8 cellular contexts compared by ENCODE assay signal in the genomic region with DNA sequence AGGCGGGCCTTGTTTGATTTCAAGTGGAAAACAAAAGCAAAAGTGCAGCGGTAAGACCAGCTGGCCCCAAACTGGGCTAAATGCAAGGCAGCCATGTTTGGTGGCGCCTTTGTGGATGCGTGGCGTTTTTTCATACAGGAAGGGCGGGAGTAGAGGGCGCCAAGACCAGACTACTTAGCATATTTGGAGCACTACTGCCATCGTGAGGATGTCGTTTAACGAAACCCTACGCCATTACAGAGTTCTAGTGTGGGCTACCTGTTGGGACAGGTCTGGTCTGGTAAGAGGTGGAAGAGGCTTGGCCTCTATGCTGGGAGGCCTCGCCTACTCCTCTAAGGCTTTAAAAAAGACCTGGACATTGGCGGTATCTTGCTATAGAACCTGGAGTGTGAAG.
DNase-seq lines count a peak whose midpoint lies in the region; ATAC-seq lines count a peak whose summit lies in the region.

No MANE protein-coding gene starts in this region.

- ATAC-seq in GM19324 (IDR thresholded peaks at IDR 0.05; ENCODE audit: low FRiP score, unreplicated experiment), result peak; percentile 68
- peak; percentile 96 for ATAC-seq in sciatic nerve

- intact Hi-C loops in sciatic nerve (cut with DNase I), result no loop called here

- H3K27ac ChIP-seq in cingulate gyrus (ENCODE audit: low read depth, low read length), result peak overlapping the region; percentile 88

- in situ Hi-C loops in KBM-7 (cut with MboI; ENCODE audit: low pct_unique_long_range_greater_than_20kb, low sequenced_read_pairs), result no loop called here

- DNase-seq in AG08395 (ENCODE audit: low spot score) (peak; percentile 69), NCI-H2196 (lab: John Stamatoyannopoulos, UW; ENCODE audit: unreplicated experiment) (peak; percentile 87), sciatic nerve (ENCODE audit: low spot score) (peak; percentile 94), NCI-H510A (lab: John Stamatoyannopoulos, UW) (no peak), KBM-7 (no peak), NCI-H2171 treated with DMSO at 0.1 percent for 48 hours (lab: John Stamatoyannopoulos, UW) (no peak)

Comparison
In these comparisons a context has a peak if more than half of its experiments do, and no peak if none do; other contexts are left out.
1. DNase-seq: peak in AG08395 (single experiment), NCI-H2196 (single experiment) and sciatic nerve (single experiment); none in NCI-H510A (single experiment), KBM-7 (single experiment) and NCI-H2171 treated with DMSO at 0.1 percent for 48 hours (single experiment).